ENCODE assay signal across 1 cellular context in the genomic region with DNA sequence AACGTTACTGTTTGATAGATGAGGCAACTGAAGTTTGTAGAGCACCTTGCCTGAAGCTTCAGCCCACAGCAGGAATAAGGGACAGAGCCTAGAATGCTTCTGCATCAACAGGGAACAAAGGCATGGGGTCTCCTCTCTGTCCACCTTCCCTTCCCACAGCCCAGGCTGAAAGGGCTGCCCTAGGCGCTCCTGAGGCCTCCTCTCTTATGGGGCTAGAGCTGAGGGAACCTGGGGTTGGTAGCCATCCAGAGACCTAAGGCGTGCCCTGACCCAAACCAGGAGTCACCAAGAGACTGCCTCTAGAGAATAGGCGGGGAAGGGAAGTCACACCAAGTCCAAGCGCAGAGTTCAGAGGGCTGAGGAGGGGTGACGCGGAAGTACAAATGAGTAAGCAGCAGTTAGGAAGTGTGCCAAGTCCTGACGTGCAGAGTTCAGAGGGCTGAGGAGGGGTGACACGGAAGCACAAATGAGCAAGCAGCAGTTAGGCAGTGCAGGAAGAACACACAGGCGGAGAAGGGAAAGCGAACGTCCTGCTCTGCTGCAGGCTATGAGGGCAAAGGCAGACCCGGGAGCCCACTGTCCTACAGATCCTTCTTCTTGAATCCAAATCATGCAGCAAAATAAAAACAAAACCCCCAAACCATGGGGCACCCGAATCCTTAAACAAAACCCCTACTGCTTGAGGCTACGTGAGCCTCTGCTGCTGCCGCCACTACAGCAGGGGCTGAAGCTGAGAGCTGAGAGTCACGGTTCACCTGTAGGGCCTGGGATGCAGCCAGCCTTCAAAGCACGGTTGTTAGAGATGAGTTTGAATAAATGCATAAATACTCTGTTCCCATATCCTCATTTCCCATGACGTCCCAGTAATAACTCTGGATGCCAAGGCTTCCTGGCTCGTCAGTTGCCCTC.
TF ChIP-seq lines count a peak whose summit lies in the region.

No MANE protein-coding gene starts in this region.

TF ChIP-seq in GM12878, 131 proteins besides CTCF, POLR2A, EP300 and RAD21 (continued from another document):
- TF ChIP-seq, protein P1, sequence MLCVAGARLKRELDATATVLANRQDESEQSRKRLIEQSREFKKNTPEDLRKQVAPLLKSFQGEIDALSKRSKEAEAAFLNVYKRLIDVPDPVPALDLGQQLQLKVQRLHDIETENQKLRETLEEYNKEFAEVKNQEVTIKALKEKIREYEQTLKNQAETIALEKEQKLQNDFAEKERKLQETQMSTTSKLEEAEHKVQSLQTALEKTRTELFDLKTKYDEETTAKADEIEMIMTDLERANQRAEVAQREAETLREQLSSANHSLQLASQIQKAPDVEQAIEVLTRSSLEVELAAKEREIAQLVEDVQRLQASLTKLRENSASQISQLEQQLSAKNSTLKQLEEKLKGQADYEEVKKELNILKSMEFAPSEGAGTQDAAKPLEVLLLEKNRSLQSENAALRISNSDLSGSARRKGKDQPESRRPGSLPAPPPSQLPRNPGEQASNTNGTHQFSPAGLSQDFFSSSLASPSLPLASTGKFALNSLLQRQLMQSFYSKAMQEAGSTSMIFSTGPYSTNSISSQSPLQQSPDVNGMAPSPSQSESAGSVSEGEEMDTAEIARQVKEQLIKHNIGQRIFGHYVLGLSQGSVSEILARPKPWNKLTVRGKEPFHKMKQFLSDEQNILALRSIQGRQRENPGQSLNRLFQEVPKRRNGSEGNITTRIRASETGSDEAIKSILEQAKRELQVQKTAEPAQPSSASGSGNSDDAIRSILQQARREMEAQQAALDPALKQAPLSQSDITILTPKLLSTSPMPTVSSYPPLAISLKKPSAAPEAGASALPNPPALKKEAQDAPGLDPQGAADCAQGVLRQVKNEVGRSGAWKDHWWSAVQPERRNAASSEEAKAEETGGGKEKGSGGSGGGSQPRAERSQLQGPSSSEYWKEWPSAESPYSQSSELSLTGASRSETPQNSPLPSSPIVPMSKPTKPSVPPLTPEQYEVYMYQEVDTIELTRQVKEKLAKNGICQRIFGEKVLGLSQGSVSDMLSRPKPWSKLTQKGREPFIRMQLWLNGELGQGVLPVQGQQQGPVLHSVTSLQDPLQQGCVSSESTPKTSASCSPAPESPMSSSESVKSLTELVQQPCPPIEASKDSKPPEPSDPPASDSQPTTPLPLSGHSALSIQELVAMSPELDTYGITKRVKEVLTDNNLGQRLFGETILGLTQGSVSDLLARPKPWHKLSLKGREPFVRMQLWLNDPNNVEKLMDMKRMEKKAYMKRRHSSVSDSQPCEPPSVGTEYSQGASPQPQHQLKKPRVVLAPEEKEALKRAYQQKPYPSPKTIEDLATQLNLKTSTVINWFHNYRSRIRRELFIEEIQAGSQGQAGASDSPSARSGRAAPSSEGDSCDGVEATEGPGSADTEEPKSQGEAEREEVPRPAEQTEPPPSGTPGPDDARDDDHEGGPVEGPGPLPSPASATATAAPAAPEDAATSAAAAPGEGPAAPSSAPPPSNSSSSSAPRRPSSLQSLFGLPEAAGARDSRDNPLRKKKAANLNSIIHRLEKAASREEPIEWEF (IDR thresholded peaks at IDR 0.05; ENCODE audit: insufficient replicate concordance, low read depth, low read length), result no peak
- TF ChIP-seq CREM (IDR thresholded peaks at IDR 0.05; ENCODE audit: low read depth) (peak; percentile 79), BHLHE40 (IDR thresholded peaks at IDR 0.05; ENCODE audit: borderline replicate concordance in 1 of 2, low read depth in 2 of 2, low read length in 1 of 2) (peak; percentile 38 to 54; a peak in 1 of 4 replicates), GATAD2B (conservative IDR thresholded peaks at IDR 0.05; ENCODE audit: low read depth) (0 out of 2 replicates have a peak, but pooled peaks have one; percentile 26), MEF2A (IDR thresholded peaks at IDR 0.05; ENCODE audit: insufficient read depth, low read depth, low read length) (0 out of 2 replicates have a peak, but pooled peaks have one; percentile 28), NR2F1 (conservative IDR thresholded peaks at IDR 0.05) (peak; percentile 70), POLR2AphosphoS2 (IDR thresholded peaks at IDR 0.05; ENCODE audit: low read depth, low read length) (0 out of 2 replicates have a peak, but pooled peaks have one; percentile 30), POLR2AphosphoS5 (IDR thresholded peaks at IDR 0.05; ENCODE audit: low read length) (peak; percentile 76), GABPA (IDR thresholded peaks at IDR 0.05; ENCODE audit: low read depth) (peak; percentile 72; the same call in 1 of the 2 replicates), IKZF2 (IDR thresholded peaks at IDR 0.05) (peak; percentile 18 to 40; a peak in 3 of 4 replicates), ETV6 (conservative IDR thresholded peaks at IDR 0.05 in 1 of 2, IDR thresholded peaks at IDR 0.05 in 1 of 2; ENCODE audit: borderline replicate concordance in 1 of 2, low read depth in 1 of 2) (peak in 1 of 2 experiments; percentile 96; a peak in 2 of 4 replicates), JUNB (IDR thresholded peaks at IDR 0.05) (peak; percentile 32; the same call in 1 of the 2 replicates), SRF (IDR thresholded peaks at IDR 0.05; ENCODE audit: low read depth in 2 of 2, low read length in 2 of 2) (0 out of 4 replicates have a peak, but pooled peaks of 1 of the 2 experiments have one; percentile 31), SPI1 (IDR thresholded peaks at IDR 0.05; ENCODE audit: borderline replicate concordance, insufficient read depth, low read depth, low read length) (peak; percentile 42; the same call in 1 of the 2 replicates), MXI1 (IDR thresholded peaks at IDR 0.05; ENCODE audit: low read depth, low read length) (0 out of 2 replicates have a peak, but pooled peaks have one; percentile 31), NFXL1 (IDR thresholded peaks at IDR 0.05; ENCODE audit: borderline replicate concordance) (no peak), HDGF (IDR thresholded peaks at IDR 0.05) (peak; percentile 81; the same call in 1 of the 2 replicates), EED (IDR thresholded peaks at IDR 0.05; ENCODE audit: low read depth) (peak; percentile 72)
- TF ChIP-seq, protein P2, sequence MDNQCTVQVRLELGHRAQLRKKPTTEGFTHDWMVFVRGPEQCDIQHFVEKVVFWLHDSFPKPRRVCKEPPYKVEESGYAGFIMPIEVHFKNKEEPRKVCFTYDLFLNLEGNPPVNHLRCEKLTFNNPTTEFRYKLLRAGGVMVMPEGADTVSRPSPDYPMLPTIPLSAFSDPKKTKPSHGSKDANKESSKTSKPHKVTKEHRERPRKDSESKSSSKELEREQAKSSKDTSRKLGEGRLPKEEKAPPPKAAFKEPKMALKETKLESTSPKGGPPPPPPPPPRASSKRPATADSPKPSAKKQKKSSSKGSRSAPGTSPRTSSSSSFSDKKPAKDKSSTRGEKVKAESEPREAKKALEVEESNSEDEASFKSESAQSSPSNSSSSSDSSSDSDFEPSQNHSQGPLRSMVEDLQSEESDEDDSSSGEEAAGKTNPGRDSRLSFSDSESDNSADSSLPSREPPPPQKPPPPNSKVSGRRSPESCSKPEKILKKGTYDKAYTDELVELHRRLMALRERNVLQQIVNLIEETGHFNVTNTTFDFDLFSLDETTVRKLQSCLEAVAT (IDR thresholded peaks at IDR 0.05), result peak; percentile 78
TF ChIP-seq in GM12878: peak in this region for 31.
